ENCODE assay signal across 1 cellular context in genomic region chr10:27506280-27506679, GRCh38.
TF ChIP-seq lines count a peak whose summit lies in the region.

No MANE protein-coding gene starts in this region.

TF ChIP-seq in HepG2, 621 proteins besides CTCF, POLR2A, EP300 and RAD21:
- TF ChIP-seq FLYWCH1 (CRISPR knock-in tag; IDR thresholded peaks at IDR 0.05) (no peak), ZNF234 (CRISPR knock-in tag; conservative IDR thresholded peaks at IDR 0.05) (no peak), CEBPG (CRISPR knock-in tag; IDR thresholded peaks at IDR 0.05) (no peak), IRF9 (CRISPR knock-in tag; IDR thresholded peaks at IDR 0.05; ENCODE audit: borderline replicate concordance) (no peak)
